1 cellular context compared by ENCODE assay signal in the genomic region with DNA sequence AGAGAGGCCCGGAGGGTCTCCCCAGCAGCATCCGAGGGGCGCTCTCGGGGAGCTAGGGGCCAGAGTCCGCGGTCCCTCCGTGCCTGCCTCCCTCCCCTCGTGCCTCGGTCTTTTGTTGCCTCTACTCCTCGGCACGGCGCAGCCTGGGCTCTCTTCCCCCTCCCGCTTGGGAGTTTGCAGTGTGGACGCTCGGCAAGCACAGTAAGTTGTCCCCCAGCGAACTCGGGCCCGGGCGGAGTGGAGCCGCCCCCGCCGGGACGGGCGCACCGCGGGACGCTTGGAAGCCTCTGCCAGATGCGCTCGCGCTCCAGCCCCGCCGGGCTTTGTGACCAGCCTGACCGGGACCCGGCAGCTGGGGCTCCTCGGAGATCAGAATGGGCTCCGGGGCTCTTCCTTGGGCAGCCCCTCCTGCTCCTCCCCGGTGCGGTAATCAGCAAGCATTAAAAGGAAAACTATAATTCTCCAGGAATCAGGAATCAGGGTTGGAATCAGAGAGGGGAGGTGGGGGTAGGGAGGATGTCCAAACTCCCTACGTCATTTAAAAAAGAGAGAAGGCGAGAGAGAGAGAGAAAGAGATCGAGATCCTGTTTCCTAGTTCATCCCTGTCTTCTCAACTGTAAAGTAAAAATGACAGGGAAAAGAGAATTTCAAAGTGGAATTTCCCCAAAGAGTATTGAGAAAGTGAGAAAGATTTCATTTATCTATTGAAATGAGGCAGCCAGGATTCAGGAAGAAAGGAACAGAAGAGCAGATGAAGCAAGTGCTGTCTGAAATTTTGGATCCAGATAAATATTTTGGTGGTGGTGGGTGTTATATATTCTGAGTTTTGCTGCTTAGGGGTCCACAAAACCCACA.
TF ChIP-seq lines count a peak whose summit lies in the region.

No MANE protein-coding gene starts in this region.

TF ChIP-seq in endothelial cell of umbilical vein, 7 proteins besides CTCF, POLR2A, EP300 and RAD21:
- TF ChIP-seq POLR2AphosphoS5 (IDR thresholded peaks at IDR 0.05; ENCODE audit: insufficient read depth, low read depth, low read length) = no peak
TF ChIP-seq in endothelial cell of umbilical vein: peak in this region for 0.
